In genomic region chr9:93309889-93310425, GRCh38 we compare ENCODE assay signal across 22 cellular contexts.
"Had no signal": no experiment of that assay in that cellular context is flagged by ENCODE, and none has a peak within 500 bp of the region (broad histone marks: within the 10 kb centered on the region; RNA-seq: fewer than 3 reads in every experiment).

No MANE protein-coding gene starts in this region.

- H3K4me1 Mint-ChIP-seq: activated naive CD8-positive, alpha-beta T cell treated with anti-CD3 and anti-CD28 coated beads, Interleukin-2, amount 50 U/mL, for 24 hours had no signal

- H3K36me3 Mint-ChIP-seq: naive thymus-derived CD4-positive, alpha-beta T cell had no signal

- H3K4me1 ChIP-seq: foreskin keratinocyte, left lung, prostate gland, uterus had no signal

- DNase-seq: activated CD4-positive, alpha-beta T cell treated with anti-CD3 and anti-CD28 coated beads for 4 hours; activated CD8-positive, alpha-beta T cell treated with anti-CD3 and anti-CD28 coated beads, Interleukin-2, amount 10 ng/mL, durations not matched to agents 7 days and 5 days; activated naive CD4-positive, alpha-beta T cell treated with anti-CD3 and anti-CD28 coated beads for 36 hours; activated naive CD8-positive, alpha-beta T cell treated with anti-CD3 and anti-CD28 coated beads, Interleukin-2, amount 50 U/mL, for 24 hours; activated T-cell treated with anti-CD3 and anti-CD28 coated beads, Interleukin-2, amount 50 U/mL, for 48 hours; body of pancreas; dermis blood vessel endothelial cell; effector memory CD4-positive, alpha-beta T cell; foreskin keratinocyte; left lung; naive thymus-derived CD4-positive, alpha-beta T cell; occipital lobe; stimulated activated CD4-positive, alpha-beta T cell treated with anti-CD3 and anti-CD28 coated beads, Interleukin-4, amount 100 ng/mL, for 24 hours; T-helper 1 cell; T-helper 9 cell; transverse colon; uterus had no signal

- H3K27ac ChIP-seq: body of pancreas, cardiac muscle cell, foreskin keratinocyte, left lung, prostate gland, transverse colon, uterus had no signal

- H3K9me3 Mint-ChIP-seq: activated naive CD4-positive, alpha-beta T cell treated with anti-CD3 and anti-CD28 coated beads for 36 hours; activated naive CD8-positive, alpha-beta T cell treated with anti-CD3 and anti-CD28 coated beads, Interleukin-2, amount 50 U/mL, for 24 hours; naive thymus-derived CD4-positive, alpha-beta T cell; neural crest cell; stimulated activated naive CD8-positive, alpha-beta T cell treated with anti-CD3 and anti-CD28 coated beads, Interleukin-15, Interleukin-2, amounts not matched to agents 100 ng/mL and 50 ng/mL, for 24 hours had no signal

- H3K27ac Mint-ChIP-seq: activated CD8-positive, alpha-beta T cell treated with anti-CD3 and anti-CD28 coated beads, Interleukin-2, amount 10 ng/mL, durations not matched to agents 7 days and 5 days; activated naive CD4-positive, alpha-beta T cell treated with anti-CD3 and anti-CD28 coated beads for 36 hours; activated naive CD8-positive, alpha-beta T cell treated with anti-CD3 and anti-CD28 coated beads, Interleukin-2, amount 50 U/mL, for 24 hours; stimulated activated naive CD8-positive, alpha-beta T cell treated with anti-CD3 and anti-CD28 coated beads, Interleukin-15, Interleukin-2, amounts not matched to agents 100 ng/mL and 50 ng/mL, for 24 hours had no signal

- H3K4me3 ChIP-seq: body of pancreas, cardiac muscle cell, left lung, lung, prostate gland, transverse colon, uterus had no signal

- H3K4me3 Mint-ChIP-seq: activated CD8-positive, alpha-beta T cell treated with anti-CD3 and anti-CD28 coated beads, Interleukin-2, amount 10 ng/mL, durations not matched to agents 7 days and 5 days; activated naive CD4-positive, alpha-beta T cell treated with anti-CD3 and anti-CD28 coated beads for 36 hours; activated naive CD8-positive, alpha-beta T cell treated with anti-CD3 and anti-CD28 coated beads, Interleukin-2, amount 50 U/mL, for 24 hours; naive thymus-derived CD4-positive, alpha-beta T cell; neural crest cell; stimulated activated naive CD8-positive, alpha-beta T cell treated with anti-CD3 and anti-CD28 coated beads, Interleukin-15, Interleukin-2, amounts not matched to agents 100 ng/mL and 50 ng/mL, for 24 hours had no signal

- H3K36me3 ChIP-seq: cardiac muscle cell, left lung, prostate gland, transverse colon, uterus had no signal

- H3K27me3 ChIP-seq: body of pancreas, cardiac muscle cell, foreskin keratinocyte, left lung, transverse colon had no signal

- H3K9me3 ChIP-seq: body of pancreas, left lung, prostate gland, transverse colon, uterus had no signal

- ATAC-seq: activated CD8-positive, alpha-beta T cell treated with anti-CD3 and anti-CD28 coated beads, Interleukin-2, amount 10 ng/mL, durations not matched to agents 7 days and 5 days; activated naive CD8-positive, alpha-beta T cell treated with anti-CD3 and anti-CD28 coated beads, Interleukin-2, amount 50 U/mL, for 24 hours; body of pancreas; foreskin keratinocyte; left lung; naive thymus-derived CD4-positive, alpha-beta T cell had no signal
